1 cellular context compared by ENCODE assay signal in the genomic region with DNA sequence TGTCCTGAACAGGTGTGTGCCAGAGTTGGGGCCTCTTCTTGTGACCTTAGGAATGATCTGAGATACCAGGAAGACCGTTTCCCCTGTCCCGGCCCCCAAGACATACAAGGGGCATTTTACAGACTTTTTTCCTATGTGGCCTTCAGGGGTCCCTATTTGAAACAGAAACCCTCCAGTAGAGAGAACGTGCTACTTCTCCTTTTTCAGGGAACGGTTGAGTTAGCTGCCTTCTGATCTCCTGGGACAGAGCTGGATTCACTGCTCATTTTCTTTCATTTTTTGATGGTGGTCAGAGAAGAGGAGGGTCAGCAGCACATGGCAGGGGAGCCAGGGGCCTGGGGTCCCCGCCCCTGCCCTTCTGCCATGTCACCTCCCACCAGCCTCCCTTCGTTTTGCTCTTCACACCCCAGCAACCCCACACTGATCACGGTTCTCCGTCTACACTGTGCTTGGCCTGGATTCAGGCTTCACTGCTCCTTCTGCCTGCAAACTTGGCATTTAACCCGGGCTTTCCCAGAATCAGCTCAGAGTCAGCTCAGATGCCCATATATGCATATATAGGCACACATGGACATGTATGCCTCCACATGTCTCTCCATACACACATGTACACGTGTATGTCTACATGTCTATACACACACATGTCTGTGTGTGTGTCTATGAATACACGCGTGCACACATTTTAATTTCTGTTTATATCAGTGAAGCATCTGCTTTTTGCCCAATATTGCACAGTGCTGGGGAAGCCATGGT.
TF ChIP-seq lines count a peak whose summit lies in the region.

No MANE protein-coding gene starts in this region.

TF ChIP-seq in SK-N-SH treated with all-trans-retinoic acid at 6 μM for 48 hours, 23 proteins besides CTCF, POLR2A, EP300 and RAD21:
- TF ChIP-seq, protein P1, sequence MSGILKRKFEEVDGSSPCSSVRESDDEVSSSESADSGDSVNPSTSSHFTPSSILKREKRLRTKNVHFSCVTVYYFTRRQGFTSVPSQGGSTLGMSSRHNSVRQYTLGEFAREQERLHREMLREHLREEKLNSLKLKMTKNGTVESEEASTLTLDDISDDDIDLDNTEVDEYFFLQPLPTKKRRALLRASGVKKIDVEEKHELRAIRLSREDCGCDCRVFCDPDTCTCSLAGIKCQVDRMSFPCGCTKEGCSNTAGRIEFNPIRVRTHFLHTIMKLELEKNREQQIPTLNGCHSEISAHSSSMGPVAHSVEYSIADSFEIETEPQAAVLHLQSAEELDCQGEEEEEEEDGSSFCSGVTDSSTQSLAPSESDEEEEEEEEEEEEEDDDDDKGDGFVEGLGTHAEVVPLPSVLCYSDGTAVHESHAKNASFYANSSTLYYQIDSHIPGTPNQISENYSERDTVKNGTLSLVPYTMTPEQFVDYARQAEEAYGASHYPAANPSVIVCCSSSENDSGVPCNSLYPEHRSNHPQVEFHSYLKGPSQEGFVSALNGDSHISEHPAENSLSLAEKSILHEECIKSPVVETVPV (CRISPR knock-in tag; IDR thresholded peaks at IDR 0.05) = no peak
- TF ChIP-seq PPARA (CRISPR knock-in tag; IDR thresholded peaks at IDR 0.05; ENCODE audit: borderline replicate concordance) (no peak), ESRRG (CRISPR knock-in tag; IDR thresholded peaks at IDR 0.05) (no peak), OSR1 (CRISPR knock-in tag; IDR thresholded peaks at IDR 0.05) (no peak), CSDC2 (CRISPR knock-in tag; IDR thresholded peaks at IDR 0.05) (no peak), BACH2 (CRISPR knock-in tag; IDR thresholded peaks at IDR 0.05; ENCODE audit: borderline replicate concordance) (no peak), TCF4 (CRISPR knock-in tag; IDR thresholded peaks at IDR 0.05; ENCODE audit: borderline replicate concordance) (no peak), SNAI2 (CRISPR knock-in tag; IDR thresholded peaks at IDR 0.05) (no peak), TOX (CRISPR knock-in tag; IDR thresholded peaks at IDR 0.05; ENCODE audit: borderline replicate concordance) (no peak), ZNF565 (CRISPR knock-in tag; conservative IDR thresholded peaks at IDR 0.05; ENCODE audit: low read depth) (no peak)
- TF ChIP-seq, protein P2, sequence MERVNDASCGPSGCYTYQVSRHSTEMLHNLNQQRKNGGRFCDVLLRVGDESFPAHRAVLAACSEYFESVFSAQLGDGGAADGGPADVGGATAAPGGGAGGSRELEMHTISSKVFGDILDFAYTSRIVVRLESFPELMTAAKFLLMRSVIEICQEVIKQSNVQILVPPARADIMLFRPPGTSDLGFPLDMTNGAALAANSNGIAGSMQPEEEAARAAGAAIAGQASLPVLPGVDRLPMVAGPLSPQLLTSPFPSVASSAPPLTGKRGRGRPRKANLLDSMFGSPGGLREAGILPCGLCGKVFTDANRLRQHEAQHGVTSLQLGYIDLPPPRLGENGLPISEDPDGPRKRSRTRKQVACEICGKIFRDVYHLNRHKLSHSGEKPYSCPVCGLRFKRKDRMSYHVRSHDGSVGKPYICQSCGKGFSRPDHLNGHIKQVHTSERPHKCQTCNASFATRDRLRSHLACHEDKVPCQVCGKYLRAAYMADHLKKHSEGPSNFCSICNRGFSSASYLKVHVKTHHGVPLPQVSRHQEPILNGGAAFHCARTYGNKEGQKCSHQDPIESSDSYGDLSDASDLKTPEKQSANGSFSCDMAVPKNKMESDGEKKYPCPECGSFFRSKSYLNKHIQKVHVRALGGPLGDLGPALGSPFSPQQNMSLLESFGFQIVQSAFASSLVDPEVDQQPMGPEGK (CRISPR knock-in tag; IDR thresholded peaks at IDR 0.05; ENCODE audit: borderline replicate concordance) = no peak
- TF ChIP-seq, protein P3, sequence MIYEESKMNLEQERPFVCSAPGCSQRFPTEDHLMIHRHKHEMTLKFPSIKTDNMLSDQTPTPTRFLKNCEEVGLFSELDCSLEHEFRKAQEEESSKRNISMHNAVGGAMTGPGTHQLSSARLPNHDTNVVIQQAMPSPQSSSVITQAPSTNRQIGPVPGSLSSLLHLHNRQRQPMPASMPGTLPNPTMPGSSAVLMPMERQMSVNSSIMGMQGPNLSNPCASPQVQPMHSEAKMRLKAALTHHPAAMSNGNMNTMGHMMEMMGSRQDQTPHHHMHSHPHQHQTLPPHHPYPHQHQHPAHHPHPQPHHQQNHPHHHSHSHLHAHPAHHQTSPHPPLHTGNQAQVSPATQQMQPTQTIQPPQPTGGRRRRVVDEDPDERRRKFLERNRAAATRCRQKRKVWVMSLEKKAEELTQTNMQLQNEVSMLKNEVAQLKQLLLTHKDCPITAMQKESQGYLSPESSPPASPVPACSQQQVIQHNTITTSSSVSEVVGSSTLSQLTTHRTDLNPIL (CRISPR knock-in tag; IDR thresholded peaks at IDR 0.05; ENCODE audit: low read depth) = no peak
